1 cellular context compared by ENCODE assay signal in the genomic region with DNA sequence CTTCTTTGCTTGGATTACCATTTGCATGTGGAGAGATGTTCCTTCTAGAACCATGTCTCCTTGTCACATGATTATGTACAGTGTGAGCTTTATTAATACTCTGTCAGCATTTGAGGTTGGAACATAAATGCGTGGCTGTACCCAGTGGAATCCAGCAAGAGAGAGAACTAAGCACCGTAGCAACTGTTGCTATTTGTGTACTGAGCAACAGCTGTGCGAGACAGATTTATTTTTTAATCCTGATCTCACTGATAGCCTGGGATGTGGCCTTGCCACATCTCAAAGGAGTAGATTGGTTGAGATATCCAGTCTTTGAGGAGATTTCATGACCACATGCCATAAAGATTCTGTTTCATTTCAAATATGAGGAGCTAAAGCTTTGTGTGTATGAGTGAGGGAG.
TF ChIP-seq lines count a peak whose summit lies in the region.

No MANE protein-coding gene starts in this region.

TF ChIP-seq in HEK293, 187 proteins besides CTCF, POLR2A, EP300 and RAD21 (continued from another document):
- TF ChIP-seq, protein P1, sequence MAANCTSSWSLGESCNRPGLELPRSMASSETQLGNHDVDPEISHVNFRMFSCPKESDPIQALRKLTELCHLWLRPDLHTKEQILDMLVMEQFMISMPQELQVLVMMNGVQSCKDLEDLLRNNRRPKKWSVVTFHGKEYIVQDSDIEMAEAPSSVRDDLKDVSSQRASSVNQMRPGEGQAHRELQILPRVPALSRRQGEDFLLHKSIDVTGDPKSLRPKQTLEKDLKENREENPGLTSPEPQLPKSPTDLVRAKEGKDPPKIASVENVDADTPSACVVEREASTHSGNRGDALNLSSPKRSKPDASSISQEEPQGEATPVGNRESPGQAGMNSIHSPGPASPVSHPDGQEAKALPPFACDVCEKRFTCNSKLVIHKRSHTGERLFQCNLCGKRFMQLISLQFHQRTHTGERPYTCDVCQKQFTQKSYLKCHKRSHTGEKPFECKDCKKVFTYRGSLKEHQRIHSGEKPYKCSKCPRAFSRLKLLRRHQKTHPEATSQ (tag by site-specific recombination; IDR thresholded peaks at IDR 0.05): no peak
- TF ChIP-seq PRDM6 (tag by site-specific recombination; IDR thresholded peaks at IDR 0.05) (no peak), SCRT1 (tag by site-specific recombination; IDR thresholded peaks at IDR 0.05; ENCODE audit: borderline replicate concordance) (peak; percentile 84), ZNF660 (tag by site-specific recombination; IDR thresholded peaks at IDR 0.05) (no peak), ZNF140 (tag by site-specific recombination; IDR thresholded peaks at IDR 0.05) (no peak), ZNF624 (tag by site-specific recombination; IDR thresholded peaks at IDR 0.05) (no peak), SCRT2 (tag by site-specific recombination; IDR thresholded peaks at IDR 0.05) (peak; percentile 94), SP3 (tag by site-specific recombination; IDR thresholded peaks at IDR 0.05) (no peak)
- TF ChIP-seq, protein P2, sequence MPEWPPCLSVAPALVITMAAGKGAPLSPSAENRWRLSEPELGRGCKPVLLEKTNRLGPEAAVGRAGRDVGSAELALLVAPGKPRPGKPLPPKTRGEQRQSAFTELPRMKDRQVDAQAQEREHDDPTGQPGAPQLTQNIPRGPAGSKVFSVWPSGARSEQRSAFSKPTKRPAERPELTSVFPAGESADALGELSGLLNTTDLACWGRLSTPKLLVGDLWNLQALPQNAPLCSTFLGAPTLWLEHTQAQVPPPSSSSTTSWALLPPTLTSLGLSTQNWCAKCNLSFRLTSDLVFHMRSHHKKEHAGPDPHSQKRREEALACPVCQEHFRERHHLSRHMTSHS (tag by site-specific recombination; IDR thresholded peaks at IDR 0.05): no peak
